In genomic region chr4:112522389-112522788, GRCh38 we compare ENCODE assay signal across 20 cellular contexts. TPM values are rescaled to one million over a fixed set of nuclear protein-coding genes. Genes with fewer than 3 reads are reported as not detected.
A peak's percentile ranks its signal among the peaks of the same experiment; 100 is the strongest.
DNase-seq lines count a peak whose midpoint lies in the region; ATAC-seq, FAIRE-seq and TF ChIP-seq lines count a peak whose summit lies in the region.
"Had no signal": no experiment of that assay in that cellular context is flagged by ENCODE, and none has a peak within 500 bp of the region (broad histone marks: within the 10 kb centered on the region; RNA-seq: fewer than 3 reads in every experiment).

No MANE protein-coding gene starts in this region.

- peaks cover 40% of the 10 kb centered on the region for H3K4me1 Mint-ChIP-seq in activated naive CD4-positive, alpha-beta T cell treated with anti-CD3 and anti-CD28 coated beads for 36 hours (ENCODE audit: low read depth)
- H3K4me1 Mint-ChIP-seq in endodermal cell, result peaks cover 24% of the 10 kb centered on the region
- peaks cover 38% of the 10 kb centered on the region for H3K4me1 Mint-ChIP-seq in stimulated activated effector memory CD8-positive, alpha-beta T cell treated with anti-CD3 and anti-CD28 coated beads, Interleukin-12 subunit alpha, Interleukin-12 subunit beta, amount 100 ng/mL, for 72 hours

- peaks cover 2% of the 10 kb centered on the region for H3K36me3 Mint-ChIP-seq in activated naive CD4-positive, alpha-beta T cell treated with anti-CD3 and anti-CD28 coated beads for 36 hours (ENCODE audit: low read depth)
- H3K36me3 Mint-ChIP-seq in activated naive CD4-positive, alpha-beta T cell treated with anti-CD3 and anti-CD28 coated beads, Interleukin-2, amount 50 U/mL, for 72 hours, result peaks cover 4 to 24% of the 10 kb centered on the region in 2 donors
- no peaks in the 10 kb centered on the region for H3K36me3 Mint-ChIP-seq in endodermal cell (ENCODE audit: low read depth)
- no peaks in the 10 kb centered on the region for H3K36me3 Mint-ChIP-seq in stimulated activated effector memory CD8-positive, alpha-beta T cell treated with anti-CD3 and anti-CD28 coated beads, Interleukin-12 subunit alpha, Interleukin-12 subunit beta, amount 100 ng/mL, for 72 hours

- no TSS peak for BruUV-seq in mammary epithelial cell (replicated peaks; lab: Mats Ljungman, UMichigan)

- H3K4me3 Mint-ChIP-seq in activated naive CD4-positive, alpha-beta T cell treated with anti-CD3 and anti-CD28 coated beads for 36 hours, result peak overlapping the region; percentile 75
- no peak overlapping the region for H3K4me3 Mint-ChIP-seq in endodermal cell
- H3K4me3 Mint-ChIP-seq in stimulated activated effector memory CD8-positive, alpha-beta T cell treated with anti-CD3 and anti-CD28 coated beads, Interleukin-12 subunit alpha, Interleukin-12 subunit beta, amount 100 ng/mL, for 72 hours, result peak overlapping the region; percentile 73

- H4K20me1 ChIP-seq in MM.1S (ENCODE audit: insufficient read depth, low read length) (no peaks in the 10 kb centered on the region), mammary epithelial cell (ENCODE audit: insufficient read depth, low read length) (peaks cover 1% of the 10 kb centered on the region)

- TF ChIP-seq CTCF in MM.1S (IDR thresholded peaks at IDR 0.05; ENCODE audit: low read length) (no peak), endodermal cell (conservative IDR thresholded peaks at IDR 0.05) (no peak), mammary epithelial cell (conservative IDR thresholded peaks at IDR 0.05 in 1 of 2, IDR thresholded peaks at IDR 0.05 in 1 of 2; ENCODE audit: extremely low read depth in 1 of 2, insufficient read depth in 1 of 2, low read depth in 1 of 2, low read length in 2 of 2) (no peak), pancreas (IDR thresholded peaks at IDR 0.05) (no peak)

- H3K36me3 ChIP-seq in MM.1S (replicated peaks; ENCODE audit: insufficient read depth, low read length) (no peaks in the 10 kb centered on the region), endodermal cell (ENCODE audit: control insufficient read depth, insufficient read depth, low read length) (no peaks in the 10 kb centered on the region), mammary epithelial cell (ENCODE audit: insufficient read depth, low read length) (no peaks in the 10 kb centered on the region), pancreas (no peaks in the 10 kb centered on the region)
- H3K36me3 ChIP-seq: ascending aorta, neutrophil, right atrium auricular region had no signal

- dilution Hi-C loops in mammary epithelial cell (cut with HindIII; ENCODE audit: low sequenced_read_pairs), result loop anchor here (25.0 kb wide), 1 partner anchor 185 kb away; no protein-coding TSS in a partner anchor

- in situ Hi-C loops in mammary epithelial cell (cut with MboI; ENCODE audit: low sequenced_read_pairs in 2 of 2), result loop anchor here (10.0 to 25.0 kb wide), 2 partner anchors 178 to 185 kb away; no protein-coding TSS in a partner anchor

- H3K9me3 ChIP-seq in MM.1S (replicated peaks; ENCODE audit: insufficient read depth, low read length), result no peaks in the 10 kb centered on the region
- no peaks in the 10 kb centered on the region for H3K9me3 ChIP-seq in endodermal cell (ENCODE audit: control insufficient read depth, low read length)
- H3K9me3 ChIP-seq in mammary epithelial cell (replicated peaks; ENCODE audit: insufficient read depth, low read length), result no peaks in the 10 kb centered on the region
- H3K9me3 ChIP-seq in pancreas, result no peaks in the 10 kb centered on the region
- H3K9me3 ChIP-seq: ascending aorta, neutrophil, right atrium auricular region had no signal

- H3K9me3 Mint-ChIP-seq in activated naive CD4-positive, alpha-beta T cell treated with anti-CD3 and anti-CD28 coated beads for 36 hours, result no peaks in the 10 kb centered on the region
- H3K9me3 Mint-ChIP-seq in activated naive CD4-positive, alpha-beta T cell treated with anti-CD3 and anti-CD28 coated beads, Interleukin-2, amount 50 U/mL, for 72 hours, result no peaks in the 10 kb centered on the region
- H3K9me3 Mint-ChIP-seq in endodermal cell, result no peaks in the 10 kb centered on the region
- no peaks in the 10 kb centered on the region for H3K9me3 Mint-ChIP-seq in stimulated activated effector memory CD8-positive, alpha-beta T cell treated with anti-CD3 and anti-CD28 coated beads, Interleukin-12 subunit alpha, Interleukin-12 subunit beta, amount 100 ng/mL, for 72 hours

- peaks cover 35% of the 10 kb centered on the region for H3F3A ChIP-seq in MM.1S (ENCODE audit: insufficient read depth, low read length)

- peak; percentile 5 for DNase-seq in activated naive CD4-positive, alpha-beta T cell treated with anti-CD3 and anti-CD28 coated beads for 36 hours
- DNase-seq in activated naive CD4-positive, alpha-beta T cell treated with anti-CD3 and anti-CD28 coated beads, Interleukin-2, amount 50 U/mL, for 72 hours (ENCODE audit: low spot score in 2 of 2), result no peak
- DNase-seq in MM.1S (no peak), endodermal cell (peak; percentile 47), mammary epithelial cell (no peak), pancreas (no peak), NCI-H187 (lab: John Stamatoyannopoulos, UW) (no peak)
- DNase-seq in stimulated activated effector memory CD8-positive, alpha-beta T cell treated with anti-CD3 and anti-CD28 coated beads, Interleukin-12 subunit alpha, Interleukin-12 subunit beta, amount 100 ng/mL, for 72 hours (ENCODE audit: low spot score in 2 of 2), result no peak
- DNase-seq: cortex of kidney, GDM1, NCI-H1417, NCI-H345 had no signal

- H3K27ac ChIP-seq in MM.1S (ENCODE audit: low read length), result no peak overlapping the region
- no peak overlapping the region for H3K27ac ChIP-seq in endodermal cell (ENCODE audit: low read depth, low read length)
- H3K27ac ChIP-seq in mammary epithelial cell (ENCODE audit: insufficient read depth, low read depth, low read length), result no peak overlapping the region
- no peak overlapping the region for H3K27ac ChIP-seq in pancreas
- H3K27ac ChIP-seq: ascending aorta, epithelial cell of prostate, neutrophil, right atrium auricular region had no signal

- CTCF ChIA-PET in activated naive CD4-positive, alpha-beta T cell treated with anti-CD3 and anti-CD28 coated beads for 36 hours (lab: Charles Lee), result interaction anchor here (0.6 to 2.5 kb wide), 10 partner anchors 8 to 448 kb away, joined by 3 to 12 read pairs (median 4); no protein-coding TSS in a partner anchor
- CTCF ChIA-PET in mammary epithelial cell (lab: Charles Lee; ENCODE audit: low non-redundant PET), result interaction anchor here (0.8 kb wide), 1 partner anchor 37 kb away, joined by 4 read pairs; no protein-coding TSS in a partner anchor

- FAIRE-seq in pancreas (lab: Jason Lieb, UNC), result no peak
- FAIRE-seq: D721Med had no signal

- H3K79me2 ChIP-seq in MM.1S (ENCODE audit: low read length), result no peaks in the 10 kb centered on the region
- H3K79me2 ChIP-seq in mammary epithelial cell (ENCODE audit: insufficient read depth, low read length), result no peaks in the 10 kb centered on the region

- H3K4me3 ChIP-seq in MM.1S (ENCODE audit: low read length) (peak overlapping the region; percentile 76; the same call in 1 of the 2 replicates), endodermal cell (ENCODE audit: low read length) (no peak overlapping the region), mammary epithelial cell (replicated peaks in 1 of 3; ENCODE audit: insufficient read depth in 1 of 3, low read depth in 2 of 3, low read length in 3 of 3) (no peak overlapping the region), pancreas (no peak overlapping the region)

- H3K4me1 ChIP-seq in MM.1S (ENCODE audit: low read length) (peaks cover 15% of the 10 kb centered on the region), endodermal cell (ENCODE audit: control insufficient read depth, insufficient read depth, low read length) (no peaks in the 10 kb centered on the region), mammary epithelial cell (ENCODE audit: insufficient read depth, low read length) (peaks cover 4% of the 10 kb centered on the region), pancreas (no peaks in the 10 kb centered on the region)
- H3K4me1 ChIP-seq: ascending aorta had no signal

- no peak for ATAC-seq in activated naive CD4-positive, alpha-beta T cell treated with anti-CD3 and anti-CD28 coated beads, Interleukin-2, amount 50 U/mL, for 72 hours
- ATAC-seq in stimulated activated effector memory CD8-positive, alpha-beta T cell treated with anti-CD3 and anti-CD28 coated beads, Interleukin-12 subunit alpha, Interleukin-12 subunit beta, amount 100 ng/mL, for 72 hours, result no peak
- ATAC-seq in pancreas, result no peak

- WGBS in endodermal cell (ENCODE audit: insufficient coverage in 1 of 2, insufficient read length in 1 of 2), 2 experiments, result 3 to 9% methylated on average over 11 to 15 of the region's 15 CpGs
- 95% methylated on average over 10 of the region's 15 CpGs for WGBS in mammary epithelial cell (ENCODE audit: low coverage, missing lambda C conversion rate)
- 29 to 31% methylated on average over 15 of the region's 15 CpGs for WGBS in pancreas, 2 donors

- H3K27me3 Mint-ChIP-seq in activated naive CD4-positive, alpha-beta T cell treated with anti-CD3 and anti-CD28 coated beads for 36 hours (ENCODE audit: low read depth), result peaks cover 60% of the 10 kb centered on the region
- H3K27me3 Mint-ChIP-seq in endodermal cell (ENCODE audit: insufficient read depth), result peaks cover 93% of the 10 kb centered on the region

- H3K27ac Mint-ChIP-seq in activated naive CD4-positive, alpha-beta T cell treated with anti-CD3 and anti-CD28 coated beads for 36 hours, result no peak overlapping the region
- no peak overlapping the region for H3K27ac Mint-ChIP-seq in activated naive CD4-positive, alpha-beta T cell treated with anti-CD3 and anti-CD28 coated beads, Interleukin-2, amount 50 U/mL, for 72 hours
- no peak overlapping the region for H3K27ac Mint-ChIP-seq in endodermal cell
- H3K27ac Mint-ChIP-seq in stimulated activated effector memory CD8-positive, alpha-beta T cell treated with anti-CD3 and anti-CD28 coated beads, Interleukin-12 subunit alpha, Interleukin-12 subunit beta, amount 100 ng/mL, for 72 hours, result no peak overlapping the region

- H3K27me3 ChIP-seq in MM.1S (replicated peaks; ENCODE audit: insufficient read depth, low read length) (peaks cover 27% of the 10 kb centered on the region), endodermal cell (ENCODE audit: control insufficient read depth, insufficient read depth, low read length, poor library complexity, severe bottlenecking) (peaks cover 95% of the 10 kb centered on the region), mammary epithelial cell (ENCODE audit: insufficient read depth, low read length) (peaks cover 28% of the 10 kb centered on the region), pancreas (peaks cover 5 to 53% (median 22%) of the 10 kb centered on the region in 4 donors)

- no peaks in the 10 kb centered on the region for H3K9me2 ChIP-seq in MM.1S (replicated peaks; ENCODE audit: insufficient read depth, low read length)

- intact Hi-C loops in activated naive CD4-positive, alpha-beta T cell treated with anti-CD3 and anti-CD28 coated beads for 36 hours (cut with micrococcal nuclease), result loop anchor here (5.0 kb wide), 1 partner anchor 240 kb away; no protein-coding TSS in a partner anchor
- intact Hi-C loops in mammary epithelial cell (cut with micrococcal nuclease), result loop anchor here (2.0 to 5.0 kb wide), 5 partner anchors 202 to 445 kb away; no protein-coding TSS in a partner anchor
- intact Hi-C loops in pancreas (cut with DNase I), result no loop called here

- H3K9ac ChIP-seq in MM.1S (ENCODE audit: low read length) (no peak overlapping the region), endodermal cell (ENCODE audit: extremely low read depth, low read length, poor library complexity, severe bottlenecking) (no peak overlapping the region), mammary epithelial cell (ENCODE audit: insufficient read depth, low read length) (no peak overlapping the region)

- H2AFZ ChIP-seq in MM.1S (ENCODE audit: low read length) (no peak overlapping the region), mammary epithelial cell (ENCODE audit: low read depth, low read length) (no peak overlapping the region)

- H3K4me2 ChIP-seq in MM.1S (ENCODE audit: low read depth, low read length), result peak overlapping the region; percentile 88
- H3K4me2 ChIP-seq in mammary epithelial cell (ENCODE audit: insufficient read depth, low read depth, low read length), result no peak overlapping the region

RNA-seq across cellular contexts. Expression of gene NEUROG2, which starts 6.4 kb away (rescaled TPM):
- under 1 TPM in 1 of 2 experiments, not detected in 1; 0.14 TPM for total RNA-seq in activated naive CD4-positive, alpha-beta T cell treated with anti-CD3 and anti-CD28 coated beads for 36 hours
- total RNA-seq in activated naive CD4-positive, alpha-beta T cell treated with anti-CD3 and anti-CD28 coated beads, Interleukin-2, amount 50 U/mL, for 72 hours, result under 1 TPM in 1 of 2 donors, not detected in 1; 0.10 TPM
- under 1 TPM in 1 of 2 donors, not detected in 1; 0.11 TPM for total RNA-seq in endodermal cell
- polyA plus RNA-seq in endodermal cell (2013, experiment 1 of 2), result 9.4 TPM
- polyA plus RNA-seq in endodermal cell (2013, experiment 2 of 2), result 7.2 TPM
- total RNA-seq in mammary epithelial cell, result not detected
- polyA plus RNA-seq in mammary epithelial cell, result not detected
- not detected for polyA minus RNA-seq in mammary epithelial cell
- total RNA-seq in pancreas, result not detected
- polyA plus RNA-seq in pancreas, result not detected
- total RNA-seq: ascending aorta, glomerular endothelial cell, H7, lung microvascular endothelial cell, right atrium auricular region had no signal

Comparison
In these comparisons a context has a peak if more than half of its experiments do, and no peak if none do; other contexts are left out.
1. DNase-seq: peak in activated naive CD4-positive, alpha-beta T cell treated with anti-CD3 and anti-CD28 coated beads for 36 hours (single experiment) and endodermal cell (single experiment); none in activated naive CD4-positive, alpha-beta T cell treated with anti-CD3 and anti-CD28 coated beads, Interleukin-2, amount 50 U/mL, for 72 hours (0 of 2), MM.1S (single experiment), stimulated activated effector memory CD8-positive, alpha-beta T cell treated with anti-CD3 and anti-CD28 coated beads, Interleukin-12 subunit alpha, Interleukin-12 subunit beta, amount 100 ng/mL, for 72 hours (0 of 2), mammary epithelial cell (single experiment), pancreas (0 of 6) and NCI-H187 (0 of 2).
2. intact Hi-C loops: an anchor here in activated naive CD4-positive, alpha-beta T cell treated with anti-CD3 and anti-CD28 coated beads for 36 hours (5.0 kb wide) and mammary epithelial cell (2.0 to 5.0 kb wide); none called in pancreas.